Comparison of ENCODE assay signal across 10 cellular contexts in genomic region chr21:31084689-31085088, GRCh38. TPM values are rescaled to one million over a fixed set of nuclear protein-coding genes. Genes with fewer than 3 reads are reported as not detected.
"Had no signal": no experiment of that assay in that cellular context is flagged by ENCODE, and none has a peak within 500 bp of the region (broad histone marks: within the 10 kb centered on the region; RNA-seq: fewer than 3 reads in every experiment).

No MANE protein-coding gene starts in this region.

- H3K27ac ChIP-seq: HL-60 had no signal

- ATAC-seq: GM23338, HCT116, K562 had no signal

- H3K36me3 ChIP-seq: HAP-1 had no signal

- FAIRE-seq: K562 had no signal

- DNase-seq: H7, HFFc6, IMR-90 had no signal

- H3K9me3 ChIP-seq: HAP-1 had no signal

- H3K4me2 ChIP-seq: GM23338 had no signal

- H3K4me1 ChIP-seq: HAP-1 had no signal

- H3K4me3 ChIP-seq: GM23338, HAP-1, K562 had no signal

RNA-seq across cellular contexts. Expression of gene KRTAP19-8, which starts 46.4 kb away (rescaled TPM):
- total RNA-seq: GM23338, H4, H7, HFFc6, HT1080, IMR-90, K562 had no signal
- polyA plus RNA-seq: GM23338, IMR-90, K562 had no signal
